In the genomic region with DNA sequence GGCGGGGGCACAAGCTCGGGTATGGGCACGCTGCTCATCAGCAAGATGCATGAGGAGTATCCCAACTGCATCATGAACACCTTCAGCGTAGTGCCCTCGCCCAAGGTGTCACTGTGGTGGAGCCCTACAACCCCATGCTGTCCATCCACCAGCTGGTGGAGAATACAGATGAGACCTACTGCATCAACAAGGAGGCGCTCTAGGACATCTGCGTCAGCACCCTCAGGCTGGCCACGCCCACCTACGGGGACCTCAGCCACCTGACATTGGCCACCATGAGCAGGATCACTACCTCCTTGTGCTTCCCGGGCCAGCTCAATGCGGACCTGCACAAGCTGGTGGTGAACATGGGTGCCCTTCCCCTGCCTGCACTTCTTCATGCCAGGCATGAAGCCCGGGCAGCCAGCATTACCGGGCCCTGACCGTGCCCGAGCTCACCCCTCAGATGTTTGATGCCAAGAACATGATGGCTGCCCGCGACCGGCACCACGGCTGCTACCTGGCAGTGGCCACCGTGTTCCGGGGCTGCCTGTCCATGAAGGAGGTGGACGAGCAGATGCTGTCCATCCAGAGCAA, we compare ENCODE assay signal across 19 cellular contexts. TPM values are rescaled to one million over a fixed set of nuclear protein-coding genes. Genes with fewer than 3 reads are reported as not detected.
A peak's percentile ranks its signal among the peaks of the same experiment; 100 is the strongest.
DNase-seq lines count a peak whose midpoint lies in the region; TF ChIP-seq lines count a peak whose summit lies in the region.
"Had no signal": no experiment of that assay in that cellular context is flagged by ENCODE, and none has a peak within 500 bp of the region (broad histone marks: within the 10 kb centered on the region; RNA-seq: fewer than 3 reads in every experiment).

No MANE protein-coding gene starts in this region.

- H3K23me2 ChIP-seq in H9 (ENCODE audit: insufficient read length, low read depth, low read length, poor library complexity, severe bottlenecking), result no peaks in the 10 kb centered on the region

- CTCF ChIA-PET in GM10248 (lab: Yijun Ruan, JAX), result interaction anchor here (1.0 to 4.6 kb wide), 3 partner anchors 64 to 70 kb away, joined by 3 to 15 read pairs (median 10); no protein-coding TSS in a partner anchor
- CTCF ChIA-PET in OCI-LY7 (lab: Charles Lee; ENCODE audit: unreplicated experiment), result interaction anchor here (0.7 kb wide), 1 partner anchor 119 kb away, joined by 3 read pairs; no protein-coding TSS in a partner anchor

- peaks cover 10 to 18% of the 10 kb centered on the region in 2 experiments for H3K4me1 Mint-ChIP-seq in H9

- H3K79me2 ChIP-seq in OCI-LY7 (ENCODE audit: insufficient read depth, low read depth, low read length) (no peaks in the 10 kb centered on the region), H9 (ENCODE audit: insufficient read depth, low read length) (no peaks in the 10 kb centered on the region)

- H3K9ac ChIP-seq in neuronal stem cell (ENCODE audit: low read depth, low read length, poor library complexity), result no peak overlapping the region
- no peak overlapping the region for H3K9ac ChIP-seq in H9 (ENCODE audit: extremely low read depth, insufficient read length, low read length)
- H3K9ac ChIP-seq: BLaER1 had no signal

- H3K9me2 ChIP-seq in OCI-LY7 (ENCODE audit: insufficient read depth, low read length), result no peaks in the 10 kb centered on the region

- H3K56ac ChIP-seq in H9 (ENCODE audit: insufficient read length, low read depth, low read length), result no peak overlapping the region

- H3K27me3 ChIP-seq in neuronal stem cell (ENCODE audit: control insufficient read depth in 3 of 3, insufficient read depth in 3 of 3, low read depth in 1 of 3, low read length in 3 of 3), result peaks cover 0 to 3% (median 0%) of the 10 kb centered on the region in 3 experiments
- no peaks in the 10 kb centered on the region for H3K27me3 ChIP-seq in H9 (ENCODE audit: insufficient read depth, low read length)
- H3K27me3 ChIP-seq: BLaER1 had no signal

- DNase-seq in GM10248 (ENCODE audit: extremely low spot score), result peak; percentile 5
- DNase-seq in OCI-LY7 (ENCODE audit: low spot score), result peak; percentile 21
- no peak for DNase-seq in neuronal stem cell (ENCODE audit: low spot score)
- no peak for DNase-seq in H9
- no peak for DNase-seq in midbrain (lab: John Stamatoyannopoulos, UW)
- no peak for DNase-seq in Kasumi-1 (lab: John Stamatoyannopoulos, UW)
- DNase-seq: Caco-2; CD4-positive, CD25-positive, alpha-beta regulatory T cell; CD8-positive, alpha-beta T cell; DMS153; DMS79 treated with DMSO at 0.1 percent for 48 hours; GOT3 had no signal

- H3K23ac ChIP-seq in neuronal stem cell (ENCODE audit: low read depth, low read length, poor library complexity), result peak overlapping the region; percentile 62
- no peak overlapping the region for H3K23ac ChIP-seq in H9 (ENCODE audit: insufficient read length, low read depth, low read length)

- H3K18ac ChIP-seq in neuronal stem cell (ENCODE audit: low read length) (no peak overlapping the region), H9 (ENCODE audit: insufficient read length, low read depth, low read length) (no peak overlapping the region)

- no peak overlapping the region for H4K8ac ChIP-seq in neuronal stem cell (ENCODE audit: low read depth, low read length)
- no peak overlapping the region for H4K8ac ChIP-seq in H9 (replicated peaks; ENCODE audit: insufficient read length, low read depth, low read length)

- H4K20me1 ChIP-seq in OCI-LY7 (ENCODE audit: insufficient read depth, low read length) (no peaks in the 10 kb centered on the region), H9 (ENCODE audit: control insufficient read depth, insufficient read depth, insufficient read length) (no peaks in the 10 kb centered on the region)
- H4K20me1 ChIP-seq: BLaER1 had no signal

- no peak overlapping the region for H3K27ac ChIP-seq in OCI-LY7 (ENCODE audit: low read depth, low read length, poor library complexity, severe bottlenecking)
- H3K27ac ChIP-seq in neuronal stem cell (replicated peaks; ENCODE audit: low read length), result no peak overlapping the region
- H3K27ac ChIP-seq in H9 (ENCODE audit: insufficient read length, low read depth, low read length), result no peak overlapping the region
- H3K27ac ChIP-seq: BLaER1, C4-2B had no signal

- no peak overlapping the region for H3K4me3 ChIP-seq in OCI-LY7 (ENCODE audit: low read depth, low read length, poor library complexity, severe bottlenecking)
- peak overlapping the region in 1 of 2 donors; percentile 46 for H3K4me3 ChIP-seq in neuronal stem cell (ENCODE audit: low read length in 2 of 2)
- H3K4me3 ChIP-seq: BLaER1 had no signal

- no TSS peak for BruUV-seq in OCI-LY7 (replicated peaks; lab: Mats Ljungman, UMichigan)

- H3T11ph ChIP-seq in H9 (ENCODE audit: low read length), result no peak overlapping the region

- WGBS in neuronal stem cell (ENCODE audit: extremely low coverage in 2 of 2, insufficient read length in 2 of 2, insufficient replicate concordance in 1 of 2), 2 donors, result no CpG with 5 or more reads among the region's 22 CpGs
- no CpG with 5 or more reads among the region's 22 CpGs for WGBS in H9 (ENCODE audit: extremely low coverage, insufficient read length, low lambda C conversion rate)

- no peak overlapping the region for H4K5ac ChIP-seq in H9 (ENCODE audit: insufficient read length, low read depth, low read length)

- POLR2A ChIA-PET in GM10248 (lab: Yijun Ruan, JAX), result no interaction called here
- POLR2A ChIA-PET in OCI-LY7 (lab: Charles Lee), result interaction anchor here (1.5 kb wide), 1 partner anchor 43 kb away, joined by 4 read pairs; no protein-coding TSS in a partner anchor

- H2BK12ac ChIP-seq in neuronal stem cell (ENCODE audit: low read length) (no peak overlapping the region), H9 (ENCODE audit: insufficient read length, low read depth, low read length) (no peak overlapping the region)

- no peaks in the 10 kb centered on the region for H3K36me3 ChIP-seq in OCI-LY7 (ENCODE audit: insufficient read depth, low read length)
- no peaks in the 10 kb centered on the region for H3K36me3 ChIP-seq in neuronal stem cell (replicated peaks in 1 of 2; ENCODE audit: control insufficient read depth in 2 of 2, insufficient read depth in 2 of 2, low read length in 2 of 2)
- H3K36me3 ChIP-seq: BLaER1 had no signal

- H3K27ac Mint-ChIP-seq in H9, result no peak overlapping the region
- H3K27ac Mint-ChIP-seq: B cell; CD8-positive, alpha-beta T cell had no signal

- H3K36me3 Mint-ChIP-seq in H9 (ENCODE audit: insufficient read depth in 1 of 3, low read depth in 3 of 3), result no peaks in the 10 kb centered on the region; a peak in 1 of 7 replicates
- H3K36me3 Mint-ChIP-seq: CD4-positive, CD25-positive, alpha-beta regulatory T cell; CD8-positive, alpha-beta T cell had no signal

- H3K4ac ChIP-seq in neuronal stem cell (ENCODE audit: low read length) (no peak overlapping the region), H9 (ENCODE audit: low read depth, low read length) (no peak overlapping the region)

- H3K9me3 Mint-ChIP-seq in H9, result peaks cover 3 to 4% of the 10 kb centered on the region in 2 experiments; a peak in 3 of 5 replicates
- H3K9me3 Mint-ChIP-seq: CD4-positive, CD25-positive, alpha-beta regulatory T cell; CD8-positive, alpha-beta T cell had no signal

- H3K9me3 ChIP-seq in OCI-LY7 (ENCODE audit: low read length) (0 out of 2 replicates have a peak, but pooled peaks cover 6% of the 10 kb centered on the region), neuronal stem cell (replicated peaks in 1 of 2; ENCODE audit: control insufficient read depth in 2 of 2, insufficient read depth in 1 of 2, low read depth in 1 of 2, low read length in 2 of 2) (peaks cover 4 to 5% of the 10 kb centered on the region in 2 donors), H9 (ENCODE audit: control insufficient read depth, low read depth, low read length) (no peaks in the 10 kb centered on the region)
- H3K9me3 ChIP-seq: BLaER1, Caco-2 had no signal

- no peaks in the 10 kb centered on the region for H3K4me1 ChIP-seq in OCI-LY7 (ENCODE audit: insufficient read depth, low read length, poor library complexity, severe bottlenecking)
- H3K4me1 ChIP-seq in neuronal stem cell (ENCODE audit: control insufficient read depth in 2 of 2, insufficient read depth in 1 of 2, low read depth in 1 of 2, low read length in 2 of 2), result peaks cover 5 to 18% of the 10 kb centered on the region in 2 donors
- no peaks in the 10 kb centered on the region for H3K4me1 ChIP-seq in H9 (ENCODE audit: insufficient read depth, low read length)
- H3K4me1 ChIP-seq: Caco-2 had no signal

- intact Hi-C loops in OCI-LY7 (cut with micrococcal nuclease; ENCODE audit: unreplicated experiment), result no loop called here

- no peak overlapping the region for H2BK120ac ChIP-seq in neuronal stem cell (ENCODE audit: low read depth, low read length)
- H2BK120ac ChIP-seq in H9 (ENCODE audit: low read depth, low read length, poor library complexity, severe bottlenecking), result no peak overlapping the region

- H3K14ac ChIP-seq in neuronal stem cell (ENCODE audit: low read length) (no peak overlapping the region), H9 (ENCODE audit: insufficient read depth, low read length) (no peak overlapping the region)

- H2BK5ac ChIP-seq in neuronal stem cell (ENCODE audit: low read length) (no peak overlapping the region), H9 (ENCODE audit: insufficient read length, low read length) (no peak overlapping the region)

- H3K4me2 ChIP-seq in OCI-LY7 (ENCODE audit: low read length) (no peak overlapping the region), neuronal stem cell (ENCODE audit: insufficient read depth, low read length, poor library complexity, severe bottlenecking) (no peak overlapping the region), H9 (ENCODE audit: insufficient read depth, insufficient read length, low read length) (no peak overlapping the region)
- H3K4me2 ChIP-seq: BLaER1 had no signal

- H4K91ac ChIP-seq in neuronal stem cell (ENCODE audit: low read depth, low read length, poor library complexity) (no peak overlapping the region), H9 (ENCODE audit: insufficient read length, low read depth, low read length) (no peak overlapping the region)

- no peak overlapping the region for H2AFZ ChIP-seq in OCI-LY7 (ENCODE audit: low read length)
- no peak overlapping the region for H2AFZ ChIP-seq in neuronal stem cell (ENCODE audit: low read length)
- H2AFZ ChIP-seq in H9 (ENCODE audit: low read length), result no peak overlapping the region

- peak overlapping the region; percentile 33 for H2AK5ac ChIP-seq in neuronal stem cell (ENCODE audit: low read depth, low read length)
- H2AK5ac ChIP-seq in H9 (ENCODE audit: insufficient read length, low read length), result no peak overlapping the region

- H2BK15ac ChIP-seq in neuronal stem cell (ENCODE audit: low read length) (no peak overlapping the region), H9 (ENCODE audit: low read depth, low read length) (no peak overlapping the region)

- H2BK20ac ChIP-seq in H9 (ENCODE audit: low read depth, low read length, poor library complexity, severe bottlenecking), result no peak overlapping the region

- no peak overlapping the region for H3K4me3 Mint-ChIP-seq in H9
- H3K4me3 Mint-ChIP-seq: B cell; CD4-positive, CD25-positive, alpha-beta regulatory T cell; CD8-positive, alpha-beta T cell had no signal

- TF ChIP-seq CTCF in GM10248 (IDR thresholded peaks at IDR 0.05; ENCODE audit: control extremely low read depth, extremely low read depth, low read depth, missing control alignments) (no peak), OCI-LY7 (conservative IDR thresholded peaks at IDR 0.05; ENCODE audit: low read length) (no peak; the same call in 1 of the 2 replicates), H9 (conservative IDR thresholded peaks at IDR 0.05) (no peak)

- no peaks in the 10 kb centered on the region for H3K27me3 Mint-ChIP-seq in H9 (ENCODE audit: low read depth)
- H3K27me3 Mint-ChIP-seq: B cell had no signal

- no peaks in the 10 kb centered on the region for H3K79me1 ChIP-seq in neuronal stem cell (ENCODE audit: low read depth, low read length)
- no peaks in the 10 kb centered on the region for H3K79me1 ChIP-seq in H9 (ENCODE audit: insufficient read depth, low read depth, low read length, poor library complexity, severe bottlenecking)

RNA-seq across cellular contexts. Expression of a gene that starts 12.8 kb away (rescaled TPM):
- 5.2 and 7.8 TPM in 2 replicates for total RNA-seq in OCI-LY7 (2014; rRNA removed; shearing (Covaris generic))
- total RNA-seq in OCI-LY7 (2022) (6.7 and 7.0 TPM in 2 replicates), H9 (2021) (not detected in 2 replicates)
- 0.11 TPM for polyA plus RNA-seq in neuronal stem cell (2013, experiment 1 of 2)
- polyA plus RNA-seq in neuronal stem cell (2013, experiment 2 of 2), result 0.08 TPM
- total RNA-seq: A172, Daoy, G401, H7 had no signal
- polyA plus RNA-seq: CD4-positive, CD25-positive, alpha-beta regulatory T cell had no signal

RNA-seq across cellular contexts. Expression of a gene that starts 50.2 kb away (rescaled TPM):
- 117 and 123 TPM in 2 replicates for total RNA-seq in OCI-LY7 (2014; rRNA removed; shearing (Covaris generic))
- 243 and 265 TPM in 2 replicates for total RNA-seq in OCI-LY7 (2022)
- 30.2 TPM for polyA plus RNA-seq in neuronal stem cell (2013, experiment 1 of 2)
- polyA plus RNA-seq in neuronal stem cell (2013, experiment 2 of 2), result 31.5 TPM
- 13.1 and 13.2 TPM in 2 replicates for total RNA-seq in H9 (2021)

Comparison
In these comparisons a context has a peak if more than half of its experiments do, and no peak if none do; other contexts are left out.
1. DNase-seq: peak in GM10248 (single experiment) and OCI-LY7 (single experiment); none in neuronal stem cell (single experiment), H9 (single experiment), midbrain (single experiment) and Kasumi-1 (0 of 2).